Comparison of ENCODE assay signal across 29 cellular contexts in the genomic region with DNA sequence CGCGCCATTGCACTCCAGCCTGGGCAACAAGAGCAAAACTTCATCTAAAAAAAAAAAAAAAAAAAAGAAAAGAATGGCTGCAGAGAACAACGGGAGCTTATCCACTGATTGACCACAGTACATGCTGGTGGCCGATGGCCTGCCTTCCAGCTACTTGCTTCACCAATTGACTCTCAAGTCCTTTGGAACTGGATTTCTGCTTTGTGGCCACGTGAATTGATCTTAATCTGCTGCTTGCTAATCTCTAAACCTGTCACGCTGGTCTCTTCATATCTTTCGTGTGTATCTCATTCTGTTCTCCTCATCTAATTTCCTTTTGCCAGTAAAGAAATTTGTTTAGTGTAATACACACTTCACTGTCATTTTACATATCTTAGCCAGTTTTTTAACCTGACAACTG.
"Had no signal": no experiment of that assay in that cellular context is flagged by ENCODE, and none has a peak within 500 bp of the region (broad histone marks: within the 10 kb centered on the region; RNA-seq: fewer than 3 reads in every experiment).

No MANE protein-coding gene starts in this region.

- H3K9me3 ChIP-seq: adrenal gland, breast epithelium, colonic mucosa, esophagus squamous epithelium, gastroesophageal sphincter had no signal

- H3K27me3 ChIP-seq: adrenal gland, breast epithelium, cardiac muscle cell, colonic mucosa, esophagus squamous epithelium, gastroesophageal sphincter had no signal

- H3K27ac ChIP-seq: adrenal gland, breast epithelium, cardiac muscle cell, colonic mucosa, epithelial cell of prostate, esophagus squamous epithelium, gastroesophageal sphincter had no signal

- FAIRE-seq: endometrium, endothelial cell of umbilical vein had no signal

- ATAC-seq: activated CD4-positive, alpha-beta T cell treated with anti-CD3 and anti-CD28 coated beads for 36 hours; activated CD8-positive, alpha-beta memory T cell treated with anti-CD3 and anti-CD28 coated beads, Interleukin-2, amount 10 ng/mL, durations not matched to agents 7 days and 5 days; activated CD8-positive, alpha-beta T cell treated with anti-CD3 and anti-CD28 coated beads, Interleukin-2, amount 10 ng/mL, durations not matched to agents 7 days and 5 days; activated naive CD8-positive, alpha-beta T cell treated with anti-CD3 and anti-CD28 coated beads, Interleukin-2, amount 50 U/mL, for 24 hours; gastroesophageal sphincter; T-helper 17 cell had no signal

- H3K4me3 ChIP-seq: adrenal gland, breast epithelium, cardiac muscle cell, colonic mucosa, esophagus squamous epithelium, gastroesophageal sphincter had no signal

- H3K36me3 ChIP-seq: adrenal gland, breast epithelium, cardiac muscle cell, colonic mucosa, esophagus squamous epithelium, gastroesophageal sphincter had no signal

- H3K4me1 ChIP-seq: adrenal gland, breast epithelium, colonic mucosa, esophagus squamous epithelium, gastroesophageal sphincter had no signal

- DNase-seq: activated CD4-positive, alpha-beta memory T cell treated with anti-CD3 and anti-CD28 coated beads for 36 hours; activated CD4-positive, alpha-beta T cell treated with anti-CD3 and anti-CD28 coated beads for 36 hours; activated CD4-positive, alpha-beta T cell treated with anti-CD3 and anti-CD28 coated beads, Interleukin-2, amount 10 ng/mL, durations not matched to agents 24 days and 14 days; activated CD4-positive, CD25-positive, alpha-beta regulatory T cell; activated CD4-positive, CD25-positive, alpha-beta regulatory T cell treated with anti-CD3 and anti-CD28 coated beads, Interleukin-2, amount 50 U/mL, for 72 hours; activated CD8-positive, alpha-beta memory T cell treated with anti-CD3 and anti-CD28 coated beads, Interleukin-2, amount 10 ng/mL, durations not matched to agents 7 days and 5 days; activated CD8-positive, alpha-beta memory T cell treated with anti-CD3 and anti-CD28 coated beads, Interleukin-2, amount 50 U/mL, for 4 hours; activated CD8-positive, alpha-beta T cell treated with anti-CD3 and anti-CD28 coated beads, Interleukin-2, amount 10 ng/mL, durations not matched to agents 7 days and 5 days; activated effector memory CD4-positive, alpha-beta T cell treated with anti-CD3 and anti-CD28 coated beads, Interleukin-2, amount 50 U/mL, for 16 hours; activated naive CD4-positive, alpha-beta T cell treated with anti-CD3 and anti-CD28 coated beads for 36 hours; activated naive CD8-positive, alpha-beta T cell treated with anti-CD3 and anti-CD28 coated beads for 36 hours; activated naive CD8-positive, alpha-beta T cell treated with anti-CD3 and anti-CD28 coated beads, Interleukin-2, amount 50 U/mL, for 24 hours; activated T-cell treated with anti-CD3 and anti-CD28 coated beads, Interleukin-2, amount 50 U/mL, for 1 hour; activated T-cell treated with anti-CD3 and anti-CD28 coated beads, Interleukin-2, amount 50 U/mL, for 48 hours; adrenal gland; amygdala; aorta; central memory CD4-positive, alpha-beta T cell; cerebellar nuclear complex; colonic mucosa; effector CD8-positive, alpha-beta T cell; esophagus squamous epithelium; T-helper 17 cell had no signal
